ENCODE assay signal across 8 cellular contexts in the genomic region with DNA sequence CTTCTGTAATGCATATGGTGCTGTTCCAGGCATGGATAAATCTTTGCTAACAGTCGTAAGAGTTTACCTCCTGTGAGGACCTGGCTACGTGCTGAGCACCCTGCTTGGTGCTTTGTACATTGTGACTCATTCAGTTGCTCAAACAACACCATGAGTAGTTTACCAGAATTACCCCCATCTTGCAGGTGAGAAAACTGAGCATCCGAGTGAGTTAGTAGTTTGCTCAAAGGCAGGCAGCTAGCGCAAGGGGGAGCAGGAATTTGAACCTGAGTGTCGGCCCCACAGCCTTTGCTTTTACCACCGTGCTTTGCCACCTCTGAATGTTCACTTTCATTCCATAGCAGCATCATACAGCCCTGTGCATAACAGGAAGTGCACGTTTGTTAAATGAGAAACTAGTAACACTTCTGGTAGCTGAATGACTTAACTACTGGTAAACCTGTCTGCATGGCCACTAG.
DNase-seq lines count a peak whose midpoint lies in the region; ATAC-seq lines count a peak whose summit lies in the region.
"Had no signal": no experiment of that assay in that cellular context is flagged by ENCODE, and none has a peak within 500 bp of the region (broad histone marks: within the 10 kb centered on the region; RNA-seq: fewer than 3 reads in every experiment).

No MANE protein-coding gene starts in this region.

- no peaks in the 10 kb centered on the region for H3K27me3 Mint-ChIP-seq in activated CD8-positive, alpha-beta T cell treated with anti-CD3 and anti-CD28 coated beads, Interleukin-2, amount 10 ng/mL, durations not matched to agents 7 days and 5 days (ENCODE audit: low read depth)

- peak overlapping the region; percentile 94 for H3K27ac Mint-ChIP-seq in activated CD8-positive, alpha-beta T cell treated with anti-CD3 and anti-CD28 coated beads, Interleukin-2, amount 10 ng/mL, durations not matched to agents 7 days and 5 days

- no peak overlapping the region for H3K4me3 Mint-ChIP-seq in activated CD8-positive, alpha-beta T cell treated with anti-CD3 and anti-CD28 coated beads, Interleukin-2, amount 10 ng/mL, durations not matched to agents 7 days and 5 days

- CTCF ChIA-PET in activated CD8-positive, alpha-beta T cell treated with anti-CD3 and anti-CD28 coated beads, Interleukin-2, amount 10 ng/mL, durations not matched to agents 7 days and 5 days (lab: Charles Lee) = interaction anchor here (1.0 to 2.7 kb wide), 6 partner anchors 11 to 337 kb away, joined by 3 to 13 read pairs (median 4); no protein-coding TSS in a partner anchor

- peak; percentile 99 for ATAC-seq in GM19351 (IDR thresholded peaks at IDR 0.05; ENCODE audit: unreplicated experiment)
- ATAC-seq in HG02884 (IDR thresholded peaks at IDR 0.05; ENCODE audit: unreplicated experiment) = peak; percentile 91
- peak; percentile 89 for ATAC-seq in activated CD8-positive, alpha-beta T cell treated with anti-CD3 and anti-CD28 coated beads, Interleukin-2, amount 10 ng/mL, durations not matched to agents 7 days and 5 days

- H3K9me3 Mint-ChIP-seq in activated CD8-positive, alpha-beta T cell treated with anti-CD3 and anti-CD28 coated beads, Interleukin-2, amount 10 ng/mL, durations not matched to agents 7 days and 5 days (ENCODE audit: insufficient read depth) = no peaks in the 10 kb centered on the region

- H3K4me1 Mint-ChIP-seq in activated CD8-positive, alpha-beta T cell treated with anti-CD3 and anti-CD28 coated beads, Interleukin-2, amount 10 ng/mL, durations not matched to agents 7 days and 5 days (ENCODE audit: low read depth) = peaks cover 12% of the 10 kb centered on the region

- peak; percentile 55 for DNase-seq in activated CD8-positive, alpha-beta T cell treated with anti-CD3 and anti-CD28 coated beads, Interleukin-2, amount 10 ng/mL, durations not matched to agents 7 days and 5 days
- peak; percentile 22 for DNase-seq in stimulated activated CD4-positive, alpha-beta T cell treated with anti-CD3 and anti-CD28 coated beads, Interleukin-4, amount 100 ng/mL, for 1 hour
- DNase-seq in OCI-M2 (lab: John Stamatoyannopoulos, UW; ENCODE audit: unreplicated experiment) (no peak), NCI-H2196 treated with DMSO at 0.1 percent for 48 hours (lab: John Stamatoyannopoulos, UW; ENCODE audit: unreplicated experiment) (no peak), 8988T (no peak)
- DNase-seq: NCI-H2107 had no signal

- peaks cover 18% of the 10 kb centered on the region for H3K36me3 Mint-ChIP-seq in activated CD8-positive, alpha-beta T cell treated with anti-CD3 and anti-CD28 coated beads, Interleukin-2, amount 10 ng/mL, durations not matched to agents 7 days and 5 days (ENCODE audit: low read depth)

- POLR2A ChIA-PET in activated CD8-positive, alpha-beta T cell treated with anti-CD3 and anti-CD28 coated beads, Interleukin-2, amount 10 ng/mL, durations not matched to agents 7 days and 5 days (lab: Charles Lee) = interaction anchor here (1.0 kb wide), 1 partner anchor 22 kb away, joined by 5 read pairs; no protein-coding TSS in a partner anchor

Comparison
In these comparisons a context has a peak if more than half of its experiments do, and no peak if none do; other contexts are left out.
1. DNase-seq: peak in activated CD8-positive, alpha-beta T cell treated with anti-CD3 and anti-CD28 coated beads, Interleukin-2, amount 10 ng/mL, durations not matched to agents 7 days and 5 days (single experiment) and stimulated activated CD4-positive, alpha-beta T cell treated with anti-CD3 and anti-CD28 coated beads, Interleukin-4, amount 100 ng/mL, for 1 hour (single experiment); none in OCI-M2 (single experiment), NCI-H2196 treated with DMSO at 0.1 percent for 48 hours (single experiment) and 8988T (single experiment).
2. Peak in every context shown above with its lines, with median percentiles within 50 percentile points of each other: ATAC-seq.